Comparison of ENCODE assay signal across 22 cellular contexts in genomic region chr7:70884446-70884764, GRCh38.
"Had no signal": no experiment of that assay in that cellular context is flagged by ENCODE, and none has a peak within 500 bp of the region (broad histone marks: within the 10 kb centered on the region; RNA-seq: fewer than 3 reads in every experiment).

No MANE protein-coding gene starts in this region.

- H3K9me3 ChIP-seq: esophagus muscularis mucosa, right lobe of liver had no signal

- H3K4me3 Mint-ChIP-seq: activated naive CD4-positive, alpha-beta T cell treated with anti-CD3 and anti-CD28 coated beads, Interleukin-2, amount 10 ng/mL, durations not matched to agents 7 days and 5 days; activated naive CD8-positive, alpha-beta T cell treated with anti-CD3 and anti-CD28 coated beads, Interleukin-2, amount 10 ng/mL, durations not matched to agents 7 days and 5 days; activated T-helper 1 cell treated with anti-CD3 and anti-CD28 coated beads, Interleukin-12 subunit alpha, Interleukin-12 subunit beta, Interleukin-2, Interleukin-4 antibody, amounts not matched to agents 30 ng/mL and 10 ng/mL and 1 ng/mL, durations not matched to agents 14 hours and 24 hours and 36 hours; natural killer cell had no signal

- H3K27me3 ChIP-seq: brain microvascular endothelial cell, right lobe of liver, tibial nerve had no signal

- H3K27ac Mint-ChIP-seq: activated naive CD4-positive, alpha-beta T cell treated with anti-CD3 and anti-CD28 coated beads, Interleukin-2, amount 10 ng/mL, durations not matched to agents 7 days and 5 days; activated naive CD8-positive, alpha-beta T cell treated with anti-CD3 and anti-CD28 coated beads, Interleukin-2, amount 10 ng/mL, durations not matched to agents 7 days and 5 days; activated T-helper 1 cell treated with anti-CD3 and anti-CD28 coated beads, Interleukin-12 subunit alpha, Interleukin-12 subunit beta, Interleukin-2, Interleukin-4 antibody, amounts not matched to agents 30 ng/mL and 10 ng/mL and 1 ng/mL, durations not matched to agents 14 hours and 24 hours and 36 hours; natural killer cell had no signal

- H3K36me3 Mint-ChIP-seq: activated naive CD4-positive, alpha-beta T cell treated with anti-CD3 and anti-CD28 coated beads, Interleukin-2, amount 10 ng/mL, durations not matched to agents 7 days and 5 days; activated naive CD8-positive, alpha-beta T cell treated with anti-CD3 and anti-CD28 coated beads, Interleukin-2, amount 10 ng/mL, durations not matched to agents 7 days and 5 days; natural killer cell had no signal

- DNase-seq: activated CD4-positive, alpha-beta T cell treated with anti-CD3 and anti-CD28 coated beads for 4 hours; activated CD4-positive, alpha-beta T cell treated with anti-CD3 and anti-CD28 coated beads, Interleukin-2, amount 50 U/mL, for 4 hours; activated CD8-positive, alpha-beta memory T cell treated with anti-CD3 and anti-CD28 coated beads for 24 hours; activated effector memory CD4-positive, alpha-beta T cell treated with anti-CD3 and anti-CD28 coated beads, Interleukin-2, amount 50 U/mL, for 16 hours; activated naive CD4-positive, alpha-beta T cell treated with anti-CD3 and anti-CD28 coated beads, Interleukin-2, amount 10 ng/mL, durations not matched to agents 7 days and 5 days; activated naive CD8-positive, alpha-beta T cell treated with anti-CD3 and anti-CD28 coated beads, Interleukin-2, amount 10 ng/mL, durations not matched to agents 7 days and 5 days; brain microvascular endothelial cell; cortex of kidney; foreskin melanocyte; heart right ventricle; left ventricle myocardium inferior; mesendoderm; natural killer cell; posterior cingulate gyrus; right lobe of liver; stimulated activated CD4-positive, alpha-beta T cell treated with anti-CD3 and anti-CD28 coated beads, Interleukin-2, amount 100 ng/mL, for 48 hours; stimulated activated naive CD4-positive, alpha-beta T cell treated with Interleukin-2 at 50 U/mL for 16 hours; T-helper 2 cell had no signal

- H3K4me3 ChIP-seq: esophagus muscularis mucosa, heart right ventricle, left ventricle myocardium inferior, lung, right lobe of liver, tibial nerve had no signal

- ATAC-seq: heart right ventricle, natural killer cell, right lobe of liver had no signal

- H3K4me1 Mint-ChIP-seq: activated naive CD4-positive, alpha-beta T cell treated with anti-CD3 and anti-CD28 coated beads, Interleukin-2, amount 10 ng/mL, durations not matched to agents 7 days and 5 days; activated naive CD8-positive, alpha-beta T cell treated with anti-CD3 and anti-CD28 coated beads, Interleukin-2, amount 10 ng/mL, durations not matched to agents 7 days and 5 days; natural killer cell had no signal

- H3K4me1 ChIP-seq: esophagus muscularis mucosa, heart right ventricle, left ventricle myocardium inferior, right lobe of liver, tibial nerve had no signal

- H3K27me3 Mint-ChIP-seq: activated naive CD4-positive, alpha-beta T cell treated with anti-CD3 and anti-CD28 coated beads, Interleukin-2, amount 10 ng/mL, durations not matched to agents 7 days and 5 days; activated naive CD8-positive, alpha-beta T cell treated with anti-CD3 and anti-CD28 coated beads, Interleukin-2, amount 10 ng/mL, durations not matched to agents 7 days and 5 days had no signal

- H3K27ac ChIP-seq: brain microvascular endothelial cell, esophagus muscularis mucosa, heart right ventricle, left ventricle myocardium inferior, right lobe of liver, tibial nerve had no signal

- H3K36me3 ChIP-seq: brain microvascular endothelial cell, esophagus muscularis mucosa, heart right ventricle, left ventricle myocardium inferior, right lobe of liver, tibial nerve had no signal
